16 cellular contexts compared by ENCODE assay signal in genomic region chr18:60172030-60172429, GRCh38.
DNase-seq lines count a peak whose midpoint lies in the region; ATAC-seq and TF ChIP-seq lines count a peak whose summit lies in the region.
"Had no signal": no experiment of that assay in that cellular context is flagged by ENCODE, and none has a peak within 500 bp of the region (broad histone marks: within the 10 kb centered on the region; RNA-seq: fewer than 3 reads in every experiment).

No MANE protein-coding gene starts in this region.

- no peak overlapping the region for H3K4me3 ChIP-seq in SK-N-SH (ENCODE audit: low read depth in 2 of 2, low read length in 1 of 2)
- no peak overlapping the region for H3K4me3 ChIP-seq in adipocyte (ENCODE audit: low read length)
- H3K4me3 ChIP-seq: BLaER1 treated with 17β-estradiol and CSF1 and Interleukin-3, amounts not matched to agents 10 nM and 100 nM had no signal

- H3K4me2 ChIP-seq in SK-N-SH: no peak overlapping the region
- H3K4me2 ChIP-seq: BLaER1 treated with 17β-estradiol and CSF1 and Interleukin-3, amounts not matched to agents 10 nM and 100 nM had no signal

- H3K27ac ChIP-seq in SK-N-SH (ENCODE audit: low read depth in 2 of 2, low read length in 1 of 2): peak overlapping the region in 1 of 2 experiments; percentile 77; a peak in 1 of 4 replicates
- H3K27ac ChIP-seq: BLaER1 treated with 17β-estradiol and CSF1 and Interleukin-3, amounts not matched to agents 10 nM and 100 nM; C4-2B had no signal

- POLR2A ChIA-PET in SK-N-SH (lab: Yijun Ruan, JAX): no interaction called here

- no peaks in the 10 kb centered on the region for H3K9me2 ChIP-seq in SK-N-SH

- no peaks in the 10 kb centered on the region; a peak in 1 of 4 replicates for H3K4me1 ChIP-seq in SK-N-SH (ENCODE audit: control insufficient read depth in 1 of 2, insufficient read depth in 2 of 2, low read depth in 1 of 2, low read length in 1 of 2)
- H3K4me1 ChIP-seq in adipocyte (ENCODE audit: control insufficient read depth, insufficient read depth, low read length): no peaks in the 10 kb centered on the region
- H3K4me1 ChIP-seq: Caco-2 had no signal

- CTCF ChIA-PET in SK-N-SH (lab: Yijun Ruan, JAX): interaction anchor here (0.9 to 1.6 kb wide), 5 partner anchors 10 to 378 kb away, joined by 3 to 5 read pairs (median 4); no protein-coding TSS in a partner anchor

- 71% methylated on average over 2 of the region's 2 CpGs for WGBS in SK-N-SH (ENCODE audit: low lambda C conversion rate)

- no peak for TF ChIP-seq CTCF in SK-N-SH (IDR thresholded peaks at IDR 0.05)
- TF ChIP-seq CTCF in progenitor cell of endocrine pancreas (IDR thresholded peaks at IDR 0.05; ENCODE audit: unreplicated experiment): no peak

- 0 out of 2 replicates have a peak, but pooled peaks have one; percentile 1 for TF ChIP-seq RAD21 in SK-N-SH (IDR thresholded peaks at IDR 0.05; ENCODE audit: low read length)

- H3F3A ChIP-seq in SK-N-SH (replicated peaks; ENCODE audit: insufficient read depth): no peaks in the 10 kb centered on the region

- no peak for ATAC-seq in GM18873 (IDR thresholded peaks at IDR 0.05; ENCODE audit: low FRiP score, unreplicated experiment)
- ATAC-seq: CD8-positive, alpha-beta T cell had no signal

- H3K27ac Mint-ChIP-seq in progenitor cell of endocrine pancreas: peak overlapping the region; percentile 38
- H3K27ac Mint-ChIP-seq: CD4-positive, alpha-beta T cell; CD8-positive, alpha-beta T cell had no signal

- no peaks in the 10 kb centered on the region for H3K36me3 Mint-ChIP-seq in progenitor cell of endocrine pancreas (ENCODE audit: insufficient read depth)
- H3K36me3 Mint-ChIP-seq: CD8-positive, alpha-beta T cell had no signal

- H3K9me3 ChIP-seq in SK-N-SH (no peaks in the 10 kb centered on the region), adipocyte (ENCODE audit: control insufficient read depth, low read length) (peaks cover 5% of the 10 kb centered on the region)
- H3K9me3 ChIP-seq: BLaER1 treated with 17β-estradiol and CSF1 and Interleukin-3, amounts not matched to agents 10 nM and 100 nM; Caco-2 had no signal

- no peaks in the 10 kb centered on the region for H3K36me3 ChIP-seq in SK-N-SH (replicated peaks in 1 of 2; ENCODE audit: control insufficient read depth in 1 of 2, insufficient read depth in 2 of 2, low read length in 1 of 2)
- no peaks in the 10 kb centered on the region for H3K36me3 ChIP-seq in adipocyte (ENCODE audit: control insufficient read depth, insufficient read depth, low read length, severe bottlenecking)
- H3K36me3 ChIP-seq: BLaER1 treated with 17β-estradiol and CSF1 and Interleukin-3, amounts not matched to agents 10 nM and 100 nM had no signal

- H4K20me1 ChIP-seq in SK-N-SH (ENCODE audit: insufficient read depth): no peaks in the 10 kb centered on the region
- H4K20me1 ChIP-seq: BLaER1 treated with 17β-estradiol and CSF1 and Interleukin-3, amounts not matched to agents 10 nM and 100 nM had no signal

- no peak overlapping the region for H3K4me3 Mint-ChIP-seq in progenitor cell of endocrine pancreas (ENCODE audit: low read depth)
- H3K4me3 Mint-ChIP-seq: CD4-positive, alpha-beta T cell; CD8-positive, alpha-beta T cell had no signal

- peak in 1 of 2 experiments; percentile 91; a peak in 2 of 4 replicates for TF ChIP-seq EP300 in SK-N-SH (IDR thresholded peaks at IDR 0.05; ENCODE audit: borderline replicate concordance in 1 of 2, low read depth in 1 of 2, low read length in 1 of 2)

- H3K27me3 ChIP-seq in SK-N-SH (ENCODE audit: insufficient read depth): no peaks in the 10 kb centered on the region
- H3K27me3 ChIP-seq in adipocyte (replicated peaks; ENCODE audit: control insufficient read depth, insufficient read depth, low read length): no peaks in the 10 kb centered on the region
- H3K27me3 ChIP-seq: BLaER1 treated with 17β-estradiol and CSF1 and Interleukin-3, amounts not matched to agents 10 nM and 100 nM had no signal

- no peaks in the 10 kb centered on the region for H3K9me3 Mint-ChIP-seq in progenitor cell of endocrine pancreas (ENCODE audit: low read depth)
- H3K9me3 Mint-ChIP-seq: CD4-positive, alpha-beta T cell; CD8-positive, alpha-beta T cell had no signal

- no peaks in the 10 kb centered on the region for H3K4me1 Mint-ChIP-seq in progenitor cell of endocrine pancreas (ENCODE audit: low read depth)

- H3K79me2 ChIP-seq in SK-N-SH (ENCODE audit: insufficient read depth): no peaks in the 10 kb centered on the region

- no peak overlapping the region for H2AFZ ChIP-seq in SK-N-SH (ENCODE audit: low read depth)

- no peaks in the 10 kb centered on the region for H3K27me3 Mint-ChIP-seq in progenitor cell of endocrine pancreas
- H3K27me3 Mint-ChIP-seq: CD4-positive, alpha-beta T cell had no signal

- H3K9ac ChIP-seq in SK-N-SH (no peak overlapping the region), adipocyte (ENCODE audit: low read length) (no peak overlapping the region)
- H3K9ac ChIP-seq: BLaER1 treated with 17β-estradiol and CSF1 and Interleukin-3, amounts not matched to agents 10 nM and 100 nM had no signal

- DNase-seq in SK-N-SH: peak; percentile 24
- peak; percentile 78 for DNase-seq in adipocyte (ENCODE audit: low read depth)
- no peak for DNase-seq in progenitor cell of endocrine pancreas (ENCODE audit: low spot score, unreplicated experiment)
- no peak for DNase-seq in SHP77 treated with DMSO at 0.1 percent for 48 hours (lab: John Stamatoyannopoulos, UW)
- DNase-seq in LoVo (ENCODE audit: low spot score): no peak
- DNase-seq: 8988T; ACHN; Caco-2; Calu3; CD4-positive, alpha-beta T cell; CD8-positive, alpha-beta T cell; DMS79 treated with DMSO at 0.1 percent for 48 hours; GF-D8 had no signal

TF ChIP-seq in SK-N-SH, 30 proteins besides CTCF, POLR2A, EP300 and RAD21 (continues in another document):
- TF ChIP-seq ZBTB33 (IDR thresholded peaks at IDR 0.05; ENCODE audit: borderline replicate concordance, low read depth) (no peak), GABPA (IDR thresholded peaks at IDR 0.05; ENCODE audit: low read depth) (no peak), YY1 (IDR thresholded peaks at IDR 0.05; ENCODE audit: low read depth) (no peak), SIN3A (IDR thresholded peaks at IDR 0.05; ENCODE audit: borderline replicate concordance, low read depth, low read length) (no peak), TCF12 (IDR thresholded peaks at IDR 0.05) (peak; percentile 25; the same call in 1 of the 2 replicates), TAF1 (IDR thresholded peaks at IDR 0.05; ENCODE audit: borderline replicate concordance, low read depth, low read length) (no peak), FOXJ3 (CRISPR knock-in tag; IDR thresholded peaks at IDR 0.05) (0 out of 2 replicates have a peak, but pooled peaks have one; percentile 28), MEF2A (IDR thresholded peaks at IDR 0.05; ENCODE audit: borderline replicate concordance, low read depth) (no peak), TEAD4 (IDR thresholded peaks at IDR 0.05; ENCODE audit: borderline replicate concordance, insufficient read depth) (no peak), CHD2 (IDR thresholded peaks at IDR 0.05; ENCODE audit: low read length, partially characterized antibody) (peak; percentile 25), POLR2AphosphoS5 (IDR thresholded peaks at IDR 0.05; ENCODE audit: low read depth, low read length) (no peak), FOSL2 (IDR thresholded peaks at IDR 0.05; ENCODE audit: borderline replicate concordance, low read depth) (no peak), GATA2 (CRISPR knock-in tag; IDR thresholded peaks at IDR 0.05) (peak; percentile 78), RXRA (IDR thresholded peaks at IDR 0.05; ENCODE audit: borderline replicate concordance, low read depth) (no peak), USF2 (IDR thresholded peaks at IDR 0.05; ENCODE audit: borderline replicate concordance, low read depth, low read length) (no peak)

Comparison
In these comparisons a context has a peak if more than half of its experiments do, and no peak if none do; other contexts are left out.
1. DNase-seq: peak in SK-N-SH (single experiment) and adipocyte (single experiment); none in progenitor cell of endocrine pancreas (single experiment), SHP77 treated with DMSO at 0.1 percent for 48 hours (single experiment) and LoVo (single experiment).